Comparison of ENCODE assay signal across 8 cellular contexts in the genomic region with DNA sequence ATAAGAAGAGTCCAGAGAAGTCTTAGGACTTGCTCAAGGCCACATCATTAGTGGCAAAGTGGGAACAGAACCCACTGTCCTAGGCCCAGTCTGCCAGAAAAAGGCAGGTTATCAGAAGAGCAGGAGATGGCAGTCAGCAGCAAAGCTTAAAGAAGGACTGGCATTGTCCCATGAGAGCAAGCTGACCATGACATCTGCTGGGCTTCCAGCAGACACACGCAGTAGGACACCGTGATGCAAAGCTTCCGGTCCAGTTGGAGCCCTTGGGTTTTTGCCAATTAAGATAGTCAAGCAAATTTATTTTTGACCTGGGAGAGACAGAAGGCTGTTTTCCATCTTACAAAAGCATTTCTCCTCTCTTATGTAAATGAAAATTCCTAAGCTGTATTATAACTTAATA. TPM values are rescaled to one million over a fixed set of nuclear protein-coding genes. Genes with fewer than 3 reads are reported as not detected.
DNase-seq lines count a peak whose midpoint lies in the region; ATAC-seq, FAIRE-seq and TF ChIP-seq lines count a peak whose summit lies in the region.

No MANE protein-coding gene starts in this region.

- peaks cover 16 to 50% of the 10 kb centered on the region in 2 experiments for H3K36me3 ChIP-seq in GM12878 (ENCODE audit: control insufficient read depth in 2 of 2, insufficient read depth in 2 of 2, low read length in 1 of 2)
- peaks cover 0 to 8% (median 0%) of the 10 kb centered on the region in 4 donors for H3K36me3 ChIP-seq in right lobe of liver
- peaks cover 53% of the 10 kb centered on the region for H3K36me3 ChIP-seq in upper lobe of right lung

- FAIRE-seq in GM12878 (lab: Jason Lieb, UNC): no peak

- BruUV-seq in GM12878 (replicated peaks; lab: Mats Ljungman, UMichigan): no TSS peak

- H3K4me3 Mint-ChIP-seq in activated CD4-positive, alpha-beta T cell treated with anti-CD3 and anti-CD28 coated beads, Interleukin-2, amount 10 ng/mL, durations not matched to agents 7 days and 5 days: no peak overlapping the region

- H3K4me1 Mint-ChIP-seq in activated CD4-positive, alpha-beta T cell treated with anti-CD3 and anti-CD28 coated beads, Interleukin-2, amount 10 ng/mL, durations not matched to agents 7 days and 5 days: peaks cover 70% of the 10 kb centered on the region

- no peaks in the 10 kb centered on the region for H3K27me3 ChIP-seq in GM12878 (replicated peaks in 1 of 2; ENCODE audit: control insufficient read depth in 2 of 2, insufficient read depth in 2 of 2, low read length in 1 of 2)
- no peaks in the 10 kb centered on the region for H3K27me3 ChIP-seq in right lobe of liver
- no peaks in the 10 kb centered on the region for H3K27me3 ChIP-seq in upper lobe of right lung

- H3K27ac Mint-ChIP-seq in activated CD4-positive, alpha-beta T cell treated with anti-CD3 and anti-CD28 coated beads, Interleukin-2, amount 10 ng/mL, durations not matched to agents 7 days and 5 days: peak overlapping the region; percentile 100

- peak overlapping the region; percentile 57; the same call in 1 of the 2 replicates for H3K4me3 ChIP-seq in GM12878
- H3K4me3 ChIP-seq in right lobe of liver: no peak overlapping the region
- no peak overlapping the region for H3K4me3 ChIP-seq in upper lobe of right lung

- H2AFZ ChIP-seq in GM12878 (ENCODE audit: control insufficient read depth, low read depth, low read length): peak overlapping the region; percentile 15; the same call in 1 of the 2 replicates

- no peaks in the 10 kb centered on the region for H3K27me3 Mint-ChIP-seq in activated CD4-positive, alpha-beta T cell treated with anti-CD3 and anti-CD28 coated beads, Interleukin-2, amount 10 ng/mL, durations not matched to agents 7 days and 5 days

- POLR2A ChIA-PET in activated CD4-positive, alpha-beta T cell treated with anti-CD3 and anti-CD28 coated beads, Interleukin-2, amount 10 ng/mL, durations not matched to agents 7 days and 5 days (lab: Charles Lee): no interaction called here
- POLR2A ChIA-PET in GM12878 (lab: Charles Lee): interaction anchor here (0.9 to 14.2 kb wide), 13 partner anchors 9 to 98 kb away, joined by 3 to 453 read pairs (median 5); no protein-coding TSS in a partner anchor

- H3K9ac ChIP-seq in GM12878 (ENCODE audit: control insufficient read depth, insufficient read depth, low read length): peak overlapping the region; percentile 60

- peaks cover 67% of the 10 kb centered on the region for H3K36me3 Mint-ChIP-seq in activated CD4-positive, alpha-beta T cell treated with anti-CD3 and anti-CD28 coated beads, Interleukin-2, amount 10 ng/mL, durations not matched to agents 7 days and 5 days (ENCODE audit: low read depth)

- peaks cover 63% of the 10 kb centered on the region for H3K4me1 ChIP-seq in GM12878 (ENCODE audit: control insufficient read depth, insufficient read depth, low read length)
- H3K4me1 ChIP-seq in right lobe of liver: peaks cover 0 to 57% (median 23%) of the 10 kb centered on the region in 4 donors
- H3K4me1 ChIP-seq in upper lobe of right lung: peaks cover 82% of the 10 kb centered on the region

- ATAC-seq in GM12878 (peak; percentile 59), right lobe of liver (peak; percentile 43 to 57 (median 56)), upper lobe of right lung (peak; percentile 33), GM19023 (IDR thresholded peaks at IDR 0.05; ENCODE audit: unreplicated experiment) (no peak)

- intact Hi-C loops in GM12878 (cut with micrococcal nuclease; ENCODE audit: unreplicated experiment) (no loop called here), right lobe of liver (cut with DNase I) (no loop called here), upper lobe of right lung (cut with DNase I) (no loop called here)

- TF ChIP-seq POLR2A in GM12878 (IDR thresholded peaks at IDR 0.05; ENCODE audit: low read depth, low read length) (no peak), right lobe of liver (IDR thresholded peaks at IDR 0.05) (peak; percentile 72)

- TF ChIP-seq RAD21 in GM12878 (IDR thresholded peaks at IDR 0.05; ENCODE audit: insufficient read depth, low read depth, low read length): peak; percentile 16; the same call in 1 of the 2 replicates

- H3K27ac ChIP-seq in GM12878 (ENCODE audit: control insufficient read depth, insufficient read depth): peak overlapping the region; percentile 92
- H3K27ac ChIP-seq in right lobe of liver: peak overlapping the region; percentile 95 to 96 (median 96)
- peak overlapping the region; percentile 88 for H3K27ac ChIP-seq in upper lobe of right lung

- SMC1A ChIA-PET in GM12878 (lab: Charles Lee; ENCODE audit: uncharacterized antibody, unreplicated experiment): interaction anchor here (0.8 to 18.5 kb wide), 15 partner anchors 10 to 98 kb away, joined by 3 to 573 read pairs (median 23); a partner anchor contains a TSS

- in situ Hi-C loops in GM12878 (cut with MboI): no loop called here

- RAD21 ChIA-PET in GM12878 (lab: Charles Lee; ENCODE audit: unreplicated experiment): interaction anchor here (0.9 to 14.3 kb wide), 10 partner anchors 10 to 99 kb away, joined by 3 to 387 read pairs (median 12); no protein-coding TSS in a partner anchor

- peak overlapping the region; percentile 94 for H3K4me2 ChIP-seq in GM12878 (ENCODE audit: control insufficient read depth, insufficient read depth)

- peaks cover 8% of the 10 kb centered on the region for H3K9me3 Mint-ChIP-seq in activated CD4-positive, alpha-beta T cell treated with anti-CD3 and anti-CD28 coated beads, Interleukin-2, amount 10 ng/mL, durations not matched to agents 7 days and 5 days

- H3K9me3 ChIP-seq in GM12878 (replicated peaks; ENCODE audit: control insufficient read depth, insufficient read depth, low read length): no peaks in the 10 kb centered on the region
- H3K9me3 ChIP-seq in right lobe of liver: no peaks in the 10 kb centered on the region
- H3K9me3 ChIP-seq in upper lobe of right lung: no peaks in the 10 kb centered on the region

- TF ChIP-seq CTCF in GM12878 (IDR thresholded peaks at IDR 0.05 in 2 of 3, conservative IDR thresholded peaks at IDR 0.05 in 1 of 3; ENCODE audit: control insufficient read depth in 2 of 3, extremely low read depth in 1 of 3, insufficient read depth in 1 of 3, low read depth in 3 of 3, low read length in 3 of 3) (peak in 1 of 3 experiments; percentile 43; a peak in 2 of 6 replicates), right lobe of liver (IDR thresholded peaks at IDR 0.05) (peak in 1 of 4 donors; percentile 16), upper lobe of right lung (IDR thresholded peaks at IDR 0.05) (no peak)

- peaks cover 88% of the 10 kb centered on the region for H3K79me2 ChIP-seq in GM12878 (ENCODE audit: control insufficient read depth, insufficient read depth, low read length)

- 2% methylated on average over 3 of the region's 3 CpGs for WGBS in GM12878 (ENCODE audit: insufficient coverage, insufficient replicate concordance, low lambda C conversion rate, missing lambda C conversion rate)
- WGBS in right lobe of liver (ENCODE audit: insufficient coverage, low coverage, low lambda C conversion rate, missing lambda C conversion rate): 4% methylated on average over 3 of the region's 3 CpGs

- CTCF ChIA-PET in activated CD4-positive, alpha-beta T cell treated with anti-CD3 and anti-CD28 coated beads, Interleukin-2, amount 10 ng/mL, durations not matched to agents 7 days and 5 days (lab: Charles Lee): interaction anchor here (1.1 to 1.4 kb wide), 3 partner anchors 10 to 99 kb away, joined by 3 to 7 read pairs (median 3); no protein-coding TSS in a partner anchor
- CTCF ChIA-PET in GM12878 (lab: Yijun Ruan, JAX): interaction anchor here (0.8 to 11.4 kb wide), 18 partner anchors 10 to 179 kb away, joined by 3 to 107 read pairs (median 6); a partner anchor contains a TSS

- H4K20me1 ChIP-seq in GM12878 (ENCODE audit: control insufficient read depth, insufficient read depth): no peaks in the 10 kb centered on the region

- no peak for TF ChIP-seq EP300 in GM12878 (IDR thresholded peaks at IDR 0.05; ENCODE audit: borderline replicate concordance in 1 of 2, control insufficient read depth in 1 of 2, low read depth in 2 of 2, low read length in 2 of 2)

- no peak for DNase-seq in activated CD4-positive, alpha-beta T cell treated with anti-CD3 and anti-CD28 coated beads, Interleukin-2, amount 10 ng/mL, durations not matched to agents 7 days and 5 days
- DNase-seq in activated CD4-positive, alpha-beta T cell treated with anti-CD3 and anti-CD28 coated beads, Interleukin-2, amount 50 U/mL, for 4 hours: no peak
- DNase-seq in GM12878 (ENCODE audit: low read depth, low spot score) (no peak), right lobe of liver (peak; percentile 53 to 78 (median 71)), upper lobe of right lung (no peak), NCI-H226 (no peak), OCI-M2 (lab: John Stamatoyannopoulos, UW; ENCODE audit: unreplicated experiment) (no peak)

TF ChIP-seq in GM12878, 131 proteins besides CTCF, POLR2A, EP300 and RAD21 (continues in another document):
- TF ChIP-seq, protein P1, sequence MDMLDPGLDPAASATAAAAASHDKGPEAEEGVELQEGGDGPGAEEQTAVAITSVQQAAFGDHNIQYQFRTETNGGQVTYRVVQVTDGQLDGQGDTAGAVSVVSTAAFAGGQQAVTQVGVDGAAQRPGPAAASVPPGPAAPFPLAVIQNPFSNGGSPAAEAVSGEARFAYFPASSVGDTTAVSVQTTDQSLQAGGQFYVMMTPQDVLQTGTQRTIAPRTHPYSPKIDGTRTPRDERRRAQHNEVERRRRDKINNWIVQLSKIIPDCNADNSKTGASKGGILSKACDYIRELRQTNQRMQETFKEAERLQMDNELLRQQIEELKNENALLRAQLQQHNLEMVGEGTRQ (IDR thresholded peaks at IDR 0.05; ENCODE audit: borderline replicate concordance, low read depth, low read length): no peak

RNA-seq across cellular contexts. Expression of a gene that starts 42.1 kb away (rescaled TPM):
- 10 to 100 TPM; 20.0 to 26.1 TPM for total RNA-seq in activated CD4-positive, alpha-beta T cell treated with anti-CD3 and anti-CD28 coated beads, Interleukin-2, amount 10 ng/mL, durations not matched to agents 7 days and 5 days
- total RNA-seq in GM12878 (2013; cell fraction: nucleolus; rRNA removed): 322 and 349 TPM in 2 replicates
- total RNA-seq in GM12878 (2014; rRNA removed): 99.6 and 121 TPM in 2 replicates
- total RNA-seq in GM12878 (2014; rRNA removed; fragmentation: Illumina TruSeq; extraction: Trizol): 115 and 120 TPM in 2 replicates
- total RNA-seq in GM12878 (2021): 107 TPM in 2 replicates
- 41.0 TPM for polyA plus RNA-seq in GM12878 (2011; ENCODE audit: low read depth)
- 63.3 and 66.4 TPM in 2 replicates for polyA plus RNA-seq in GM12878 (2011; rRNA removed)
- polyA plus RNA-seq in GM12878 (2011; cell fraction: cytosol; rRNA removed): 39.5 and 46.7 TPM in 2 replicates
- 79.0 and 87.0 TPM in 2 replicates for polyA plus RNA-seq in GM12878 (2011; cell fraction: nucleus; rRNA removed)
- 34.3 and 59.6 TPM in 2 replicates for polyA plus RNA-seq in GM12878 (2012)
- 91.5 and 109 TPM in 2 replicates for polyA plus RNA-seq in GM12878 (2014; fragmentation: Illumina TruSeq; extraction: Trizol)
- polyA plus RNA-seq in GM12878 (2014; fragmentation: Nextera tagmentation; extraction: Ambion mirVana): 10 to 100 TPM; 34.2 to 53.6 TPM
- 45.4 and 50.3 TPM in 2 replicates for polyA plus RNA-seq in GM12878 (2014; rRNA removed)
- 10 to 100 TPM; 85.8 to 97.5 TPM for polyA plus RNA-seq in GM12878 (2016; fragmentation: Nextera tagmentation; extraction: Ambion mirVana)
- polyA minus RNA-seq in GM12878 (2011; rRNA and poly(A)+ RNA removed): 168 and 259 TPM in 2 replicates
- polyA minus RNA-seq in GM12878 (2011; cell fraction: cytosol; rRNA and poly(A)+ RNA removed): 57.7 and 59.8 TPM in 2 replicates
- 151 and 195 TPM in 2 replicates for polyA minus RNA-seq in GM12878 (2011; cell fraction: nucleus; rRNA and poly(A)+ RNA removed)
- 10 to 100 TPM; 29.4 to 75.2 (median 36.6) TPM for total RNA-seq in right lobe of liver
- 118 TPM for total RNA-seq in upper lobe of right lung

Comparison
In these comparisons a context has a peak if more than half of its experiments do, and no peak if none do; other contexts are left out.
1. DNase-seq: peak in right lobe of liver (3 of 3); none in activated CD4-positive, alpha-beta T cell treated with anti-CD3 and anti-CD28 coated beads, Interleukin-2, amount 10 ng/mL, durations not matched to agents 7 days and 5 days (single experiment), activated CD4-positive, alpha-beta T cell treated with anti-CD3 and anti-CD28 coated beads, Interleukin-2, amount 50 U/mL, for 4 hours (0 of 2), GM12878 (single experiment), upper lobe of right lung (single experiment), NCI-H226 (single experiment) and OCI-M2 (single experiment).
2. Peak in every context shown above with its lines, with median percentiles within 50 percentile points of each other: H3K27ac ChIP-seq.